Comparison of ENCODE assay signal across 1 cellular context in genomic region chr11:123545726-123546125, GRCh38.
TF ChIP-seq lines count a peak whose summit lies in the region.

No MANE protein-coding gene starts in this region.

TF ChIP-seq in H1, 55 proteins besides CTCF, POLR2A, EP300 and RAD21:
- TF ChIP-seq EZH2 (IDR thresholded peaks at IDR 0.05; ENCODE audit: low read depth, low read length, severe bottlenecking) (no peak), RBBP5 (IDR thresholded peaks at IDR 0.05; ENCODE audit: borderline replicate concordance, low read depth, low read length) (no peak), JUN (IDR thresholded peaks at IDR 0.05; ENCODE audit: low read depth, low read length) (no peak), SIRT6 (IDR thresholded peaks at IDR 0.05; ENCODE audit: low read length) (no peak), RNF2 (IDR thresholded peaks at IDR 0.05; ENCODE audit: borderline replicate concordance, low read depth, low read length, missing control alignments, poor library complexity, severe bottlenecking) (no peak), CTBP2 (IDR thresholded peaks at IDR 0.05; ENCODE audit: borderline replicate concordance, insufficient read depth, insufficient read length, low read length) (no peak), SP2 (IDR thresholded peaks at IDR 0.05; ENCODE audit: low read length) (no peak), PHF8 (conservative IDR thresholded peaks at IDR 0.05; ENCODE audit: low read depth, low read length) (no peak), MAX (IDR thresholded peaks at IDR 0.05) (no peak), E2F6 (IDR thresholded peaks at IDR 0.05) (no peak), CHD7 (IDR thresholded peaks at IDR 0.05; ENCODE audit: insufficient replicate concordance, low read length) (no peak), GABPA (IDR thresholded peaks at IDR 0.05; ENCODE audit: borderline replicate concordance, insufficient read depth, low read length) (no peak), ATF3 (IDR thresholded peaks at IDR 0.05; ENCODE audit: insufficient read depth, low read depth, low read length) (no peak)
